Comparison of ENCODE assay signal across 2 cellular contexts in the genomic region with DNA sequence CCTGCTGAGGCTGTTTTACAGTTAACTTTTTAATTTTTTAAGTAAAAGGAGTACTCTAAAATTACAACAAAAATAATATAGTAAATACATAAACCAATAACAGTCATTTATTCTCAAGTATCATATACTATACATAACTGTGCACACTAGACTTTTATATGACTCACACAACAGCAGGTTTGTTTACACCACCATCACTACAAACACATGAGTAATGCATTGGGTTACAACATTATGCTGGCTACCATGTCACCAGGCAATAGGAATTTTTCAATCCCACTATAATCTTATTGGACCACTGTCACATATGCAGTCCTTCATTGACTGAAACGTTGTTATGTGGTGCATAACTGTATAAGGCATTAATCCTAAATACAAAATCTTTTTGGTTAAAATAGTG.
TF ChIP-seq lines count a peak whose summit lies in the region.

No MANE protein-coding gene starts in this region.

TF ChIP-seq in SK-N-SH treated with all-trans-retinoic acid at 6 μM for 48 hours, 23 proteins besides CTCF, POLR2A, EP300 and RAD21:
- TF ChIP-seq TOX (CRISPR knock-in tag; IDR thresholded peaks at IDR 0.05; ENCODE audit: borderline replicate concordance): no peak
- no peak for TF ChIP-seq ZNF8 (CRISPR knock-in tag; IDR thresholded peaks at IDR 0.05)
- TF ChIP-seq ZC3H10 (CRISPR knock-in tag; IDR thresholded peaks at IDR 0.05): no peak
- TF ChIP-seq GLIS3 (CRISPR knock-in tag; IDR thresholded peaks at IDR 0.05): no peak
- TF ChIP-seq ZNF565 (CRISPR knock-in tag; conservative IDR thresholded peaks at IDR 0.05; ENCODE audit: low read depth): no peak
- TF ChIP-seq, protein P1, sequence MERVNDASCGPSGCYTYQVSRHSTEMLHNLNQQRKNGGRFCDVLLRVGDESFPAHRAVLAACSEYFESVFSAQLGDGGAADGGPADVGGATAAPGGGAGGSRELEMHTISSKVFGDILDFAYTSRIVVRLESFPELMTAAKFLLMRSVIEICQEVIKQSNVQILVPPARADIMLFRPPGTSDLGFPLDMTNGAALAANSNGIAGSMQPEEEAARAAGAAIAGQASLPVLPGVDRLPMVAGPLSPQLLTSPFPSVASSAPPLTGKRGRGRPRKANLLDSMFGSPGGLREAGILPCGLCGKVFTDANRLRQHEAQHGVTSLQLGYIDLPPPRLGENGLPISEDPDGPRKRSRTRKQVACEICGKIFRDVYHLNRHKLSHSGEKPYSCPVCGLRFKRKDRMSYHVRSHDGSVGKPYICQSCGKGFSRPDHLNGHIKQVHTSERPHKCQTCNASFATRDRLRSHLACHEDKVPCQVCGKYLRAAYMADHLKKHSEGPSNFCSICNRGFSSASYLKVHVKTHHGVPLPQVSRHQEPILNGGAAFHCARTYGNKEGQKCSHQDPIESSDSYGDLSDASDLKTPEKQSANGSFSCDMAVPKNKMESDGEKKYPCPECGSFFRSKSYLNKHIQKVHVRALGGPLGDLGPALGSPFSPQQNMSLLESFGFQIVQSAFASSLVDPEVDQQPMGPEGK (CRISPR knock-in tag; IDR thresholded peaks at IDR 0.05; ENCODE audit: borderline replicate concordance): no peak
- TF ChIP-seq, protein P2, sequence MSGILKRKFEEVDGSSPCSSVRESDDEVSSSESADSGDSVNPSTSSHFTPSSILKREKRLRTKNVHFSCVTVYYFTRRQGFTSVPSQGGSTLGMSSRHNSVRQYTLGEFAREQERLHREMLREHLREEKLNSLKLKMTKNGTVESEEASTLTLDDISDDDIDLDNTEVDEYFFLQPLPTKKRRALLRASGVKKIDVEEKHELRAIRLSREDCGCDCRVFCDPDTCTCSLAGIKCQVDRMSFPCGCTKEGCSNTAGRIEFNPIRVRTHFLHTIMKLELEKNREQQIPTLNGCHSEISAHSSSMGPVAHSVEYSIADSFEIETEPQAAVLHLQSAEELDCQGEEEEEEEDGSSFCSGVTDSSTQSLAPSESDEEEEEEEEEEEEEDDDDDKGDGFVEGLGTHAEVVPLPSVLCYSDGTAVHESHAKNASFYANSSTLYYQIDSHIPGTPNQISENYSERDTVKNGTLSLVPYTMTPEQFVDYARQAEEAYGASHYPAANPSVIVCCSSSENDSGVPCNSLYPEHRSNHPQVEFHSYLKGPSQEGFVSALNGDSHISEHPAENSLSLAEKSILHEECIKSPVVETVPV (CRISPR knock-in tag; IDR thresholded peaks at IDR 0.05): no peak
- TF ChIP-seq, protein P3, sequence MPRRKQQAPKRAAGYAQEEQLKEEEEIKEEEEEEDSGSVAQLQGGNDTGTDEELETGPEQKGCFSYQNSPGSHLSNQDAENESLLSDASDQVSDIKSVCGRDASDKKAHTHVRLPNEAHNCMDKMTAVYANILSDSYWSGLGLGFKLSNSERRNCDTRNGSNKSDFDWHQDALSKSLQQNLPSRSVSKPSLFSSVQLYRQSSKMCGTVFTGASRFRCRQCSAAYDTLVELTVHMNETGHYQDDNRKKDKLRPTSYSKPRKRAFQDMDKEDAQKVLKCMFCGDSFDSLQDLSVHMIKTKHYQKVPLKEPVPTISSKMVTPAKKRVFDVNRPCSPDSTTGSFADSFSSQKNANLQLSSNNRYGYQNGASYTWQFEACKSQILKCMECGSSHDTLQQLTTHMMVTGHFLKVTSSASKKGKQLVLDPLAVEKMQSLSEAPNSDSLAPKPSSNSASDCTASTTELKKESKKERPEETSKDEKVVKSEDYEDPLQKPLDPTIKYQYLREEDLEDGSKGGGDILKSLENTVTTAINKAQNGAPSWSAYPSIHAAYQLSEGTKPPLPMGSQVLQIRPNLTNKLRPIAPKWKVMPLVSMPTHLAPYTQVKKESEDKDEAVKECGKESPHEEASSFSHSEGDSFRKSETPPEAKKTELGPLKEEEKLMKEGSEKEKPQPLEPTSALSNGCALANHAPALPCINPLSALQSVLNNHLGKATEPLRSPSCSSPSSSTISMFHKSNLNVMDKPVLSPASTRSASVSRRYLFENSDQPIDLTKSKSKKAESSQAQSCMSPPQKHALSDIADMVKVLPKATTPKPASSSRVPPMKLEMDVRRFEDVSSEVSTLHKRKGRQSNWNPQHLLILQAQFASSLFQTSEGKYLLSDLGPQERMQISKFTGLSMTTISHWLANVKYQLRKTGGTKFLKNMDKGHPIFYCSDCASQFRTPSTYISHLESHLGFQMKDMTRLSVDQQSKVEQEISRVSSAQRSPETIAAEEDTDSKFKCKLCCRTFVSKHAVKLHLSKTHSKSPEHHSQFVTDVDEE (CRISPR knock-in tag; IDR thresholded peaks at IDR 0.05): no peak
- no peak for TF ChIP-seq POU6F1 (CRISPR knock-in tag; IDR thresholded peaks at IDR 0.05; ENCODE audit: borderline replicate concordance, low read depth)
- no peak for TF ChIP-seq ZFP3 (CRISPR knock-in tag; IDR thresholded peaks at IDR 0.05)
- TF ChIP-seq CSDC2 (CRISPR knock-in tag; IDR thresholded peaks at IDR 0.05): no peak
- TF ChIP-seq, protein P4, sequence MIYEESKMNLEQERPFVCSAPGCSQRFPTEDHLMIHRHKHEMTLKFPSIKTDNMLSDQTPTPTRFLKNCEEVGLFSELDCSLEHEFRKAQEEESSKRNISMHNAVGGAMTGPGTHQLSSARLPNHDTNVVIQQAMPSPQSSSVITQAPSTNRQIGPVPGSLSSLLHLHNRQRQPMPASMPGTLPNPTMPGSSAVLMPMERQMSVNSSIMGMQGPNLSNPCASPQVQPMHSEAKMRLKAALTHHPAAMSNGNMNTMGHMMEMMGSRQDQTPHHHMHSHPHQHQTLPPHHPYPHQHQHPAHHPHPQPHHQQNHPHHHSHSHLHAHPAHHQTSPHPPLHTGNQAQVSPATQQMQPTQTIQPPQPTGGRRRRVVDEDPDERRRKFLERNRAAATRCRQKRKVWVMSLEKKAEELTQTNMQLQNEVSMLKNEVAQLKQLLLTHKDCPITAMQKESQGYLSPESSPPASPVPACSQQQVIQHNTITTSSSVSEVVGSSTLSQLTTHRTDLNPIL (CRISPR knock-in tag; IDR thresholded peaks at IDR 0.05; ENCODE audit: low read depth): no peak
- no peak for TF ChIP-seq ZFP30 (CRISPR knock-in tag; IDR thresholded peaks at IDR 0.05)
- no peak for TF ChIP-seq BACH2 (CRISPR knock-in tag; IDR thresholded peaks at IDR 0.05; ENCODE audit: borderline replicate concordance)
- no peak for TF ChIP-seq TCF4 (CRISPR knock-in tag; IDR thresholded peaks at IDR 0.05; ENCODE audit: borderline replicate concordance)
- TF ChIP-seq ESRRG (CRISPR knock-in tag; IDR thresholded peaks at IDR 0.05): no peak
- TF ChIP-seq OSR1 (CRISPR knock-in tag; IDR thresholded peaks at IDR 0.05): no peak

TF ChIP-seq in SK-N-SH, 30 proteins besides CTCF, POLR2A, EP300 and RAD21:
- no peak for TF ChIP-seq MXI1 (IDR thresholded peaks at IDR 0.05; ENCODE audit: low read depth, low read length)
- no peak for TF ChIP-seq RCOR1 (IDR thresholded peaks at IDR 0.05; ENCODE audit: low read length)
- no peak for TF ChIP-seq RFX5 (IDR thresholded peaks at IDR 0.05; ENCODE audit: low read length)
- TF ChIP-seq NFIC (IDR thresholded peaks at IDR 0.05; ENCODE audit: borderline replicate concordance): no peak
- no peak for TF ChIP-seq RXRA (IDR thresholded peaks at IDR 0.05; ENCODE audit: borderline replicate concordance, low read depth)
- TF ChIP-seq, protein P5, sequence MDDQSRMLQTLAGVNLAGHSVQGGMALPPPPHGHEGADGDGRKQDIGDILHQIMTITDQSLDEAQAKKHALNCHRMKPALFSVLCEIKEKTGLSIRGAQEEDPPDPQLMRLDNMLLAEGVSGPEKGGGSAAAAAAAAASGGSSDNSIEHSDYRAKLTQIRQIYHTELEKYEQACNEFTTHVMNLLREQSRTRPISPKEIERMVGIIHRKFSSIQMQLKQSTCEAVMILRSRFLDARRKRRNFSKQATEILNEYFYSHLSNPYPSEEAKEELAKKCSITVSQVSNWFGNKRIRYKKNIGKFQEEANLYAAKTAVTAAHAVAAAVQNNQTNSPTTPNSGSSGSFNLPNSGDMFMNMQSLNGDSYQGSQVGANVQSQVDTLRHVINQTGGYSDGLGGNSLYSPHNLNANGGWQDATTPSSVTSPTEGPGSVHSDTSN (IDR thresholded peaks at IDR 0.05): no peak
- TF ChIP-seq POLR2AphosphoS5 (IDR thresholded peaks at IDR 0.05; ENCODE audit: low read depth, low read length): no peak
- TF ChIP-seq GABPA (IDR thresholded peaks at IDR 0.05; ENCODE audit: low read depth): no peak
- no peak for TF ChIP-seq YY1 (IDR thresholded peaks at IDR 0.05; ENCODE audit: low read depth)
- TF ChIP-seq SMC3 (IDR thresholded peaks at IDR 0.05; ENCODE audit: low read depth, low read length): no peak
- no peak for TF ChIP-seq FOSL2 (IDR thresholded peaks at IDR 0.05; ENCODE audit: borderline replicate concordance, low read depth)
- TF ChIP-seq FOXJ3 (CRISPR knock-in tag; IDR thresholded peaks at IDR 0.05): no peak
- TF ChIP-seq MEF2A (IDR thresholded peaks at IDR 0.05; ENCODE audit: borderline replicate concordance, low read depth): no peak
- TF ChIP-seq GATA2 (CRISPR knock-in tag; IDR thresholded peaks at IDR 0.05): no peak
